In the genomic region with DNA sequence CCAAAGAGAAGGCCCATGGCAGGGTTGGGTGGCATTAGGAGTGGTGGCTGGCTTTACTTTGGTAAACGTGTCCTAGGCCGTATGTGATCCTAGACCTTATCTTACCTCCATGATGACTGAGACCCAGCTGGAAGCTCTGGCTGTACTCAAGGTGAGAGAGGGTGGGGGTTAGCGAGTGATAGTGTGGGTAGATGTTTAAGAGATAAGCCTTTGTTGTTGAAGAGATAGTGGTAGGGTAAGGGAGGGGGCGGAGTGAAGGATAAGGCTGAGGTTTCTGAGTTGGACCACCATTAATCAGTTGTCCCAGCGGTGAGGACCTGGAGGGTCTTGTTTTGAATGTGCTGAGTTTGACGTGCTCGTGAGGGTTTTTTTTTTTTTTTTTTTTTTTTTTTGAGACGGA, we compare ENCODE assay signal across 11 cellular contexts.
DNase-seq lines count a peak whose midpoint lies in the region; ATAC-seq and TF ChIP-seq lines count a peak whose summit lies in the region.
"Had no signal": no experiment of that assay in that cellular context is flagged by ENCODE, and none has a peak within 500 bp of the region (broad histone marks: within the 10 kb centered on the region; RNA-seq: fewer than 3 reads in every experiment).

No MANE protein-coding gene starts in this region.

- H4K20me1 ChIP-seq in DOHH2 (ENCODE audit: control insufficient read depth, insufficient read depth, low read depth, low read length) (peaks cover 41% of the 10 kb centered on the region), OCI-LY1 (ENCODE audit: insufficient read depth, low read length) (no peaks in the 10 kb centered on the region)

- H3K9me3 ChIP-seq in DOHH2 (ENCODE audit: control insufficient read depth, insufficient read depth, low read length) (no peaks in the 10 kb centered on the region), OCI-LY1 (ENCODE audit: low read length) (no peaks in the 10 kb centered on the region)
- H3K9me3 ChIP-seq: mucosa of descending colon had no signal

- no peaks in the 10 kb centered on the region for H3K9me3 Mint-ChIP-seq in endothelial cell (ENCODE audit: unreplicated experiment)

- H3K27me3 ChIP-seq in DOHH2 (ENCODE audit: control insufficient read depth, low read length) (no peaks in the 10 kb centered on the region), OCI-LY1 (ENCODE audit: insufficient read depth, low read length) (no peaks in the 10 kb centered on the region)

- H3F3A ChIP-seq in DOHH2 (ENCODE audit: control insufficient read depth, insufficient read depth) (peaks cover 18% of the 10 kb centered on the region), OCI-LY1 (ENCODE audit: insufficient read depth, low read length) (no peaks in the 10 kb centered on the region)

- peaks cover 3% of the 10 kb centered on the region for H3K36me3 Mint-ChIP-seq in endothelial cell (ENCODE audit: low read depth, unreplicated experiment)

- peak overlapping the region; percentile 89 for H3K27ac Mint-ChIP-seq in endothelial cell (ENCODE audit: unreplicated experiment)

- no peak for ATAC-seq in GM19467 (IDR thresholded peaks at IDR 0.05; ENCODE audit: unreplicated experiment)
- ATAC-seq: mucosa of descending colon had no signal

- no peak overlapping the region for H3K4me3 Mint-ChIP-seq in endothelial cell (ENCODE audit: unreplicated experiment)

- H2AFZ ChIP-seq in OCI-LY1 (ENCODE audit: low read length), result no peak overlapping the region

- H3K9me2 ChIP-seq in DOHH2 (replicated peaks; ENCODE audit: control insufficient read depth, low read length), result no peaks in the 10 kb centered on the region
- H3K9me2 ChIP-seq in OCI-LY1 (ENCODE audit: low read depth, low read length), result no peaks in the 10 kb centered on the region

- H3K4me1 ChIP-seq in DOHH2 (ENCODE audit: control insufficient read depth, low read length), result peaks cover 92% of the 10 kb centered on the region
- peaks cover 80% of the 10 kb centered on the region for H3K4me1 ChIP-seq in OCI-LY1 (ENCODE audit: insufficient read depth, low read length, severe bottlenecking)

- in situ Hi-C loops in GM13977 (cut with MboI; ENCODE audit: low pct_unique_long_range_greater_than_20kb, low sequenced_read_pairs, unreplicated experiment), result no loop called here

- H3K4me1 Mint-ChIP-seq in endothelial cell (ENCODE audit: unreplicated experiment), result peaks cover 34% of the 10 kb centered on the region

- no peak overlapping the region for H3K4me3 ChIP-seq in DOHH2 (ENCODE audit: low read length)
- H3K4me3 ChIP-seq in OCI-LY1 (ENCODE audit: low read depth, low read length, poor library complexity, severe bottlenecking), result no peak overlapping the region
- H3K4me3 ChIP-seq: mucosa of descending colon had no signal

- H3K36me3 ChIP-seq in DOHH2 (ENCODE audit: control insufficient read depth, low read length), result peaks cover 22% of the 10 kb centered on the region
- H3K36me3 ChIP-seq in OCI-LY1 (ENCODE audit: insufficient read depth, low read length), result peaks cover 3% of the 10 kb centered on the region; the same call in 1 of the 2 replicates

- DNase-seq in endothelial cell (ENCODE audit: low spot score) (no peak), cortex of kidney (lab: John Stamatoyannopoulos, UW) (no peak), GM13977 (ENCODE audit: low spot score) (no peak)
- DNase-seq in stimulated activated CD4-positive, alpha-beta T cell treated with anti-CD3 and anti-CD28 coated beads, Interleukin-2, amount 100 ng/mL, for 24 hours, result peak; percentile 39 to 45
- DNase-seq: DMS79; effector CD4-positive, alpha-beta T cell; mucosa of descending colon; NCI-H2081 had no signal

- H3K79me2 ChIP-seq in DOHH2 (ENCODE audit: control insufficient read depth, low read length) (peaks cover 100% of the 10 kb centered on the region), OCI-LY1 (ENCODE audit: insufficient read depth, low read length) (peaks cover 97% of the 10 kb centered on the region)

- peaks cover 3% of the 10 kb centered on the region for H3K27me3 Mint-ChIP-seq in endothelial cell (ENCODE audit: unreplicated experiment)

- peak overlapping the region; percentile 71 for H3K4me2 ChIP-seq in DOHH2 (ENCODE audit: low read length)
- peak overlapping the region; percentile 13; the same call in 1 of the 2 replicates for H3K4me2 ChIP-seq in OCI-LY1 (ENCODE audit: low read length)

- no peak overlapping the region for H3K9ac ChIP-seq in OCI-LY1 (ENCODE audit: low read length)

- H3K27ac ChIP-seq in DOHH2 (ENCODE audit: low read depth, low read length) (no peak overlapping the region), OCI-LY1 (ENCODE audit: low read depth, low read length, poor library complexity, severe bottlenecking) (peak overlapping the region; percentile 74)

- TF ChIP-seq CTCF in DOHH2 (IDR thresholded peaks at IDR 0.05; ENCODE audit: low read depth, low read length, poor library complexity, severe bottlenecking) (no peak), OCI-LY1 (IDR thresholded peaks at IDR 0.05; ENCODE audit: low read length) (no peak), endothelial cell (IDR thresholded peaks at IDR 0.05; ENCODE audit: unreplicated experiment) (no peak), GM13977 (IDR thresholded peaks at IDR 0.05; ENCODE audit: extremely low read depth, insufficient read depth, missing control alignments) (no peak)

Comparison
In these comparisons a context has a peak if more than half of its experiments do, and no peak if none do; other contexts are left out.
1. DNase-seq: peak in stimulated activated CD4-positive, alpha-beta T cell treated with anti-CD3 and anti-CD28 coated beads, Interleukin-2, amount 100 ng/mL, for 24 hours (2 of 2); none in endothelial cell (single experiment), cortex of kidney (single experiment) and GM13977 (single experiment).